In genomic region chr6:52664185-52664990, GRCh38 we compare ENCODE assay signal across 1 cellular context.
TF ChIP-seq lines count a peak whose summit lies in the region.

No MANE protein-coding gene starts in this region.

TF ChIP-seq in K562, 482 proteins besides CTCF, POLR2A, EP300 and RAD21 (continued from another document and continues in another):
- TF ChIP-seq POLR3G (IDR thresholded peaks at IDR 0.05; ENCODE audit: extremely low read depth, insufficient read length, insufficient replicate concordance) = no peak
- no peak; the same call in 1 of the 2 replicates for TF ChIP-seq CHAMP1 (IDR thresholded peaks at IDR 0.05)
- no peak for TF ChIP-seq HMGXB4 (CRISPR knock-in tag; IDR thresholded peaks at IDR 0.05)
- peak; percentile 85 for TF ChIP-seq TAF1 (IDR thresholded peaks at IDR 0.05; ENCODE audit: control insufficient read depth, extremely low read depth, insufficient read depth, low read length, severe bottlenecking)
- no peak for TF ChIP-seq STAT5A (IDR thresholded peaks at IDR 0.05; ENCODE audit: borderline replicate concordance, low read length)
- no peak for TF ChIP-seq RFX5 (IDR thresholded peaks at IDR 0.05; ENCODE audit: low read depth, low read length)
- TF ChIP-seq ZKSCAN8 (CRISPR knock-in tag; IDR thresholded peaks at IDR 0.05) = no peak
- no peak for TF ChIP-seq ZSCAN29 (IDR thresholded peaks at IDR 0.05)
- no peak for TF ChIP-seq MEF2D (tag; conservative IDR thresholded peaks at IDR 0.05; ENCODE audit: low read depth)
- TF ChIP-seq ZNF75A (CRISPR knock-in tag; IDR thresholded peaks at IDR 0.05) = no peak
- no peak for TF ChIP-seq CREBBP (IDR thresholded peaks at IDR 0.05; ENCODE audit: low read depth, low read length)
- TF ChIP-seq SRSF9 (IDR thresholded peaks at IDR 0.05; ENCODE audit: borderline replicate concordance, low read depth, low read length) = no peak
- peak in 1 of 2 experiments; percentile 22; a peak in 2 of 4 replicates for TF ChIP-seq NRF1 (conservative IDR thresholded peaks at IDR 0.05 in 1 of 2, IDR thresholded peaks at IDR 0.05 in 1 of 2)
- no peak for TF ChIP-seq ZFP36 (IDR thresholded peaks at IDR 0.05; ENCODE audit: low read depth, low read length, partially characterized antibody)
- TF ChIP-seq GABPB2 (CRISPR knock-in tag; conservative IDR thresholded peaks at IDR 0.05) = no peak
- no peak; the same call in 1 of the 2 replicates for TF ChIP-seq AFF4 (CRISPR knock-in tag; IDR thresholded peaks at IDR 0.05)
- no peak for TF ChIP-seq HDGF (IDR thresholded peaks at IDR 0.05)
- TF ChIP-seq ZNF655 (CRISPR knock-in tag; IDR thresholded peaks at IDR 0.05) = no peak
- TF ChIP-seq ELK3 (CRISPR knock-in tag; IDR thresholded peaks at IDR 0.05) = no peak
- no peak for TF ChIP-seq ZC3H4 (CRISPR knock-in tag; IDR thresholded peaks at IDR 0.05; ENCODE audit: borderline replicate concordance)
- no peak for TF ChIP-seq TSC22D4 (tag; IDR thresholded peaks at IDR 0.05)
- no peak for TF ChIP-seq IRF2 (CRISPR knock-in tag; IDR thresholded peaks at IDR 0.05)
- no peak for TF ChIP-seq ZNF395 (CRISPR knock-in tag; IDR thresholded peaks at IDR 0.05)
- no peak for TF ChIP-seq RBM34 (IDR thresholded peaks at IDR 0.05; ENCODE audit: borderline replicate concordance, insufficient read depth, low read length)
- TF ChIP-seq ZNF318 (IDR thresholded peaks at IDR 0.05; ENCODE audit: borderline replicate concordance in 1 of 2, low read depth in 1 of 2) = no peak
- peak; percentile 67; the same call in 1 of the 2 replicates for TF ChIP-seq E2F1 (CRISPR knock-in tag; IDR thresholded peaks at IDR 0.05)
- TF ChIP-seq ZFP91 (CRISPR knock-in tag; IDR thresholded peaks at IDR 0.05) = no peak
- peak; percentile 63; the same call in 1 of the 2 replicates for TF ChIP-seq ZNF511 (CRISPR knock-in tag; IDR thresholded peaks at IDR 0.05)
- no peak for TF ChIP-seq ZFP30 (CRISPR knock-in tag; IDR thresholded peaks at IDR 0.05; ENCODE audit: borderline replicate concordance)
- peak; percentile 25; the same call in 1 of the 2 replicates for TF ChIP-seq E2F3 (CRISPR knock-in tag; IDR thresholded peaks at IDR 0.05)
